In the genomic region with DNA sequence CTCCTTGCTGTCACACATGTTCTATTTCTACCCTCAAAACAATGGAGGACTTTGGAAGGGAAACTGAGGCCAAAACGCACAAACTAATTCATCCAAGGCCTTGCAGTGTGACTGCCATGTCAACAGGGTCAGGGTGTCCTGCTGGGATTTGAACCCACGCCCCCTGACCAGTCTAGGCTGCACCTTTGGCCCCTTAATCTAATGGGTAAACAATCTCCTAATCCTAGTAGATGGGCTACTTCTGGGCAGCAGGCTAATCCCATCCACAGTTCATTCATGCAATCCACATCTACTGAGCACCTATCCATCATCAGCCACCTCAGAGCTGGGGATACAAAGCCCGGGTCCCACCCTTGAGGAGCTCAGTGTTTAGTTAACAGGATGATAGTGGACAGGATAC, we compare ENCODE assay signal across 22 cellular contexts. TPM values are rescaled to one million over a fixed set of nuclear protein-coding genes. Genes with fewer than 3 reads are reported as not detected.
A peak's percentile ranks its signal among the peaks of the same experiment; 100 is the strongest.
DNase-seq lines count a peak whose midpoint lies in the region; ATAC-seq lines count a peak whose summit lies in the region.
"Had no signal": no experiment of that assay in that cellular context is flagged by ENCODE, and none has a peak within 500 bp of the region (broad histone marks: within the 10 kb centered on the region; RNA-seq: fewer than 3 reads in every experiment).

No MANE protein-coding gene starts in this region.

- intact Hi-C loops in cardiac septum (cut with DNase I), result no loop called here
- intact Hi-C loops in left ventricle myocardium superior (cut with micrococcal nuclease), result no loop called here

- peak overlapping the region; percentile 29 for H3K23ac ChIP-seq in neuronal stem cell (ENCODE audit: low read depth, low read length, poor library complexity)
- no peak overlapping the region for H3K23ac ChIP-seq in mesenchymal stem cell (ENCODE audit: low read length in 2 of 2)

- H4K8ac ChIP-seq in neuronal stem cell (ENCODE audit: low read depth, low read length), result no peak overlapping the region
- no peak overlapping the region for H4K8ac ChIP-seq in mesenchymal stem cell (ENCODE audit: low read length)

- H3K4me3 ChIP-seq in BLaER1 (no peak overlapping the region), neuronal stem cell (ENCODE audit: low read length in 2 of 2) (no peak overlapping the region), mesenchymal stem cell (ENCODE audit: insufficient read depth in 1 of 2, low read depth in 1 of 2, low read length in 2 of 2) (no peak overlapping the region)
- H3K4me3 ChIP-seq: GM23248 had no signal

- H3K4me1 Mint-ChIP-seq in stimulated activated memory B cell treated with anti-CD40 and anti-IgM and Interleukin-4, amounts not matched to agents 10 μg/mL and 1 μg/mL and 100 μg/mL, for 72 hours, result peaks cover 9% of the 10 kb centered on the region

- no peaks in the 10 kb centered on the region for H4K20me1 ChIP-seq in BLaER1

- H3K79me1 ChIP-seq in neuronal stem cell (ENCODE audit: low read depth, low read length) (peaks cover 2% of the 10 kb centered on the region), mesenchymal stem cell (replicated peaks; ENCODE audit: low read length, poor library complexity, severe bottlenecking) (no peaks in the 10 kb centered on the region)

- H2BK15ac ChIP-seq in neuronal stem cell (ENCODE audit: low read length) (no peak overlapping the region), mesenchymal stem cell (ENCODE audit: low read depth, poor library complexity, severe bottlenecking) (no peak overlapping the region)

- ATAC-seq in left ventricle myocardium superior, result no peak
- no peak for ATAC-seq in stimulated activated memory B cell treated with anti-CD40 and anti-IgM and Interleukin-4, amounts not matched to agents 10 μg/mL and 1 μg/mL and 100 μg/mL, for 72 hours

- H2AFZ ChIP-seq in neuronal stem cell (ENCODE audit: low read length) (no peak overlapping the region), mesenchymal stem cell (ENCODE audit: low read depth, low read length) (no peak overlapping the region)
- H2AFZ ChIP-seq: GM23248 had no signal

- no peak overlapping the region for H2BK12ac ChIP-seq in neuronal stem cell (ENCODE audit: low read length)
- H2BK12ac ChIP-seq in mesenchymal stem cell (ENCODE audit: low read length in 2 of 2), result no peak overlapping the region

- H3K18ac ChIP-seq in neuronal stem cell (ENCODE audit: low read length) (no peak overlapping the region), mesenchymal stem cell (ENCODE audit: low read depth in 1 of 2, low read length in 2 of 2) (no peak overlapping the region)

- H2AK5ac ChIP-seq in neuronal stem cell (ENCODE audit: low read depth, low read length) (no peak overlapping the region), mesenchymal stem cell (ENCODE audit: low read length, severe bottlenecking) (no peak overlapping the region)

- H3K9ac ChIP-seq in BLaER1 (no peak overlapping the region), neuronal stem cell (ENCODE audit: low read depth, low read length, poor library complexity) (no peak overlapping the region), mesenchymal stem cell (ENCODE audit: low read length) (no peak overlapping the region)
- H3K9ac ChIP-seq: GM23248 had no signal

- H3K27me3 Mint-ChIP-seq in stimulated activated memory B cell treated with anti-CD40 and anti-IgM and Interleukin-4, amounts not matched to agents 10 μg/mL and 1 μg/mL and 100 μg/mL, for 72 hours, result peaks cover 35% of the 10 kb centered on the region

- WGBS in neuronal stem cell (ENCODE audit: extremely low coverage in 2 of 2, insufficient read length in 2 of 2, insufficient replicate concordance in 1 of 2), 2 donors, result no CpG with 5 or more reads among the region's 3 CpGs
- 77% methylated on average over 3 of the region's 3 CpGs for WGBS in mesenchymal stem cell

- H3K4me2 ChIP-seq in BLaER1 (peak overlapping the region; percentile 67; the same call in 1 of the 2 replicates), neuronal stem cell (ENCODE audit: insufficient read depth, low read length, poor library complexity, severe bottlenecking) (no peak overlapping the region), mesenchymal stem cell (ENCODE audit: low read length, poor library complexity, severe bottlenecking) (no peak overlapping the region)

- DNase-seq in cardiac septum (ENCODE audit: low spot score) (peak; percentile 49), left ventricle myocardium superior (no peak), NCI-H82 (lab: John Stamatoyannopoulos, UW) (peak; percentile 41), neuronal stem cell (ENCODE audit: low spot score) (no peak), mesenchymal stem cell (no peak)
- DNase-seq: C1 segment of cervical spinal cord; Calu3; CD4-positive, alpha-beta memory T cell; COR-L47; DMS53; DMS79 treated with DMSO at 0.1 percent for 48 hours; GF-D8; GM23248; H7; HCEC 1CT had no signal

- H3K9me3 ChIP-seq in BLaER1 (no peaks in the 10 kb centered on the region), neuronal stem cell (replicated peaks in 1 of 2; ENCODE audit: control insufficient read depth in 2 of 2, insufficient read depth in 1 of 2, low read depth in 1 of 2, low read length in 2 of 2) (no peaks in the 10 kb centered on the region), mesenchymal stem cell (ENCODE audit: control insufficient read depth, low read length) (no peaks in the 10 kb centered on the region)

- no peaks in the 10 kb centered on the region for H3K36me3 Mint-ChIP-seq in stimulated activated memory B cell treated with anti-CD40 and anti-IgM and Interleukin-4, amounts not matched to agents 10 μg/mL and 1 μg/mL and 100 μg/mL, for 72 hours
- H3K36me3 Mint-ChIP-seq: CD4-positive, alpha-beta memory T cell had no signal

- H3K4me1 ChIP-seq in BLaER1 (peaks cover 39% of the 10 kb centered on the region), neuronal stem cell (ENCODE audit: control insufficient read depth in 2 of 2, insufficient read depth in 1 of 2, low read depth in 1 of 2, low read length in 2 of 2) (no peaks in the 10 kb centered on the region), mesenchymal stem cell (ENCODE audit: control insufficient read depth, insufficient read depth, low read depth, low read length) (peaks cover 2% of the 10 kb centered on the region)

- H3K4ac ChIP-seq in neuronal stem cell (ENCODE audit: low read length) (no peak overlapping the region), mesenchymal stem cell (ENCODE audit: low read depth in 1 of 2, low read length in 2 of 2) (no peak overlapping the region)

- no peak overlapping the region for H3K4me3 Mint-ChIP-seq in stimulated activated memory B cell treated with anti-CD40 and anti-IgM and Interleukin-4, amounts not matched to agents 10 μg/mL and 1 μg/mL and 100 μg/mL, for 72 hours
- H3K4me3 Mint-ChIP-seq: B cell; CD4-positive, alpha-beta memory T cell had no signal

- H2BK120ac ChIP-seq in neuronal stem cell (ENCODE audit: low read depth, low read length), result no peak overlapping the region
- no peak overlapping the region for H2BK120ac ChIP-seq in mesenchymal stem cell (ENCODE audit: low read depth, low read length)

- H3K27ac ChIP-seq in BLaER1 (no peak overlapping the region), neuronal stem cell (replicated peaks; ENCODE audit: low read length) (no peak overlapping the region), mesenchymal stem cell (ENCODE audit: low read length, poor library complexity, severe bottlenecking) (no peak overlapping the region)
- H3K27ac ChIP-seq: 22Rv1, GM23248 had no signal

- peak overlapping the region; percentile 54 for H2BK5ac ChIP-seq in neuronal stem cell (ENCODE audit: low read length)
- H2BK5ac ChIP-seq in mesenchymal stem cell (ENCODE audit: low read depth, low read length, poor library complexity, severe bottlenecking), result no peak overlapping the region

- H3K14ac ChIP-seq in neuronal stem cell (ENCODE audit: low read length), result no peak overlapping the region
- no peak overlapping the region for H3K14ac ChIP-seq in mesenchymal stem cell (ENCODE audit: low read length in 2 of 2)

- no peak overlapping the region for H4K91ac ChIP-seq in neuronal stem cell (ENCODE audit: low read depth, low read length, poor library complexity)
- no peak overlapping the region for H4K91ac ChIP-seq in mesenchymal stem cell (ENCODE audit: low read length)

- no peak overlapping the region for H3K27ac Mint-ChIP-seq in stimulated activated memory B cell treated with anti-CD40 and anti-IgM and Interleukin-4, amounts not matched to agents 10 μg/mL and 1 μg/mL and 100 μg/mL, for 72 hours
- H3K27ac Mint-ChIP-seq: B cell had no signal

- H3K9me3 Mint-ChIP-seq in stimulated activated memory B cell treated with anti-CD40 and anti-IgM and Interleukin-4, amounts not matched to agents 10 μg/mL and 1 μg/mL and 100 μg/mL, for 72 hours, result no peaks in the 10 kb centered on the region
- H3K9me3 Mint-ChIP-seq: CD4-positive, alpha-beta memory T cell had no signal

- H3K27me3 ChIP-seq in BLaER1 (no peaks in the 10 kb centered on the region), neuronal stem cell (ENCODE audit: control insufficient read depth in 3 of 3, insufficient read depth in 3 of 3, low read depth in 1 of 3, low read length in 3 of 3) (peaks cover 0 to 2% (median 0%) of the 10 kb centered on the region in 3 experiments), mesenchymal stem cell (ENCODE audit: control insufficient read depth in 1 of 2, insufficient read depth in 1 of 2, low read length in 2 of 2) (peaks cover 9 to 32% of the 10 kb centered on the region in 2 experiments)

- no peaks in the 10 kb centered on the region for H3K36me3 ChIP-seq in BLaER1
- no peaks in the 10 kb centered on the region for H3K36me3 ChIP-seq in neuronal stem cell (replicated peaks in 1 of 2; ENCODE audit: control insufficient read depth in 2 of 2, insufficient read depth in 2 of 2, low read length in 2 of 2)
- H3K36me3 ChIP-seq in mesenchymal stem cell (ENCODE audit: control insufficient read depth in 1 of 2, insufficient read depth in 2 of 2, low read depth in 1 of 2, low read length in 2 of 2), result no peaks in the 10 kb centered on the region

RNA-seq across cellular contexts. Expression of gene LEFTY2, which starts 17.0 kb away (rescaled TPM):
- total RNA-seq in cardiac septum (0.65 TPM), left ventricle myocardium superior (0.47 TPM)
- 0.11 TPM for polyA plus RNA-seq in neuronal stem cell (2013, experiment 1 of 2)
- 0.10 TPM for polyA plus RNA-seq in neuronal stem cell (2013, experiment 2 of 2)
- polyA plus RNA-seq in mesenchymal stem cell (2013, experiment 1 of 2), result not detected
- 0.01 TPM for polyA plus RNA-seq in mesenchymal stem cell (2013, experiment 2 of 2)
- total RNA-seq: B cell; Calu3; CD4-positive, alpha-beta memory T cell; Daoy; G401; GM23248 had no signal
- polyA plus RNA-seq: AG04450; CD4-positive, alpha-beta memory T cell; GM23248 had no signal

RNA-seq across cellular contexts. Expression of gene PYCR2, which starts 34.0 kb away (rescaled TPM):
- total RNA-seq in cardiac septum, result 68.6 TPM
- 62.3 TPM for total RNA-seq in left ventricle myocardium superior
- 52.5 TPM for polyA plus RNA-seq in neuronal stem cell (2013, experiment 1 of 2)
- 54.2 TPM for polyA plus RNA-seq in neuronal stem cell (2013, experiment 2 of 2)
- polyA plus RNA-seq in mesenchymal stem cell (2013, experiment 1 of 2), result 31.6 TPM
- polyA plus RNA-seq in mesenchymal stem cell (2013, experiment 2 of 2), result 32.5 TPM

RNA-seq across cellular contexts. Expression of gene SDE2, which starts 41.1 kb away (rescaled TPM):
- total RNA-seq in cardiac septum (14.6 TPM), left ventricle myocardium superior (10.7 TPM)
- 7.9 TPM for polyA plus RNA-seq in neuronal stem cell (2013, experiment 1 of 2)
- 8.1 TPM for polyA plus RNA-seq in neuronal stem cell (2013, experiment 2 of 2)
- polyA plus RNA-seq in mesenchymal stem cell (2013, experiment 1 of 2), result 10.6 TPM
- 11.2 TPM for polyA plus RNA-seq in mesenchymal stem cell (2013, experiment 2 of 2)

Comparison
In these comparisons a context has a peak if more than half of its experiments do, and no peak if none do; other contexts are left out.
1. DNase-seq: peak in cardiac septum (single experiment) and NCI-H82 (single experiment); none in left ventricle myocardium superior (single experiment), neuronal stem cell (single experiment) and mesenchymal stem cell (single experiment).